Comparison of ENCODE assay signal across 1 cellular context in the genomic region with DNA sequence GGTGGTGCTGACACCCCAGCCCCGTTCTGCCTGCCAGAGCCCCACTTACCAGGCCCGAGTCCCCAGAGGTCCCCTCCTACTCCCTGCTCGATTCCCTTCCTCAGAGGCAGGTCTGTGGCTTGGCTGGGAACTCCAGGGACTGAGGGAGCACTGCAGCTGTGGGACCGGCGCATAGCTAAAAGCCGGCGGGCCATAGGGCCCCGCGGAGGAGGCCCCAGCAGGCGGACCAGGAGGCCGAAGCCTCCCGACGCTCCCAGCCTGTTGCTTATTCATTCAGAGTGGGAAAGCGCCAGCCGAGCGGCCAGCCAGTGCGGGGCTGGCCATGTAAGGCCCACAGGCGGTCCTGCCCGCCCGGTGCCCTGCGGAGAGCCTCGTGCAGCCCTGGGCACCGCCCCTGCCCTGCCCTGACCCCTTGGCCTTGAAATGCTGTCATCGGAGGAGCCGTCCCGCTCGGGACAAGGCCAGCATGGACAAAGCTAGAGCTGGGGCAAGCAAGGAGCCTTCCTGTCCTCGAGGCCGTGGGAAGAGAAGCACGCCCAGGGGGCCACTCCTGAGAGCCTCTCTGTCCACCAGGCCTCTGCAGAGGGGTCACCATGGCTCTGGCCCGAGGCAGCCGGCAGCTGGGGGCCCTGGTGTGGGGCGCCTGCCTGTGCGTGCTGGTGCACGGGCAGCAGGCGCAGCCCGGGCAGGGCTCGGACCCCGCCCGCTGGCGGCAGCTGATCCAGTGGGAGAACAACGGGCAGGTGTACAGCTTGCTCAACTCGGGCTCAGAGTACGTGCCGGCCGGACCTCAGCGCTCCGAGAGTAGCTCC.
TF ChIP-seq lines count a peak whose summit lies in the region.

TSS of gene LOXL1 (plus strand) at position 272 of the 812 bp plus-strand sequence. CDS start at position 594, 322 bp downstream.

TF ChIP-seq in A549, 52 proteins besides CTCF, POLR2A, EP300 and RAD21 (continued from another document):
- TF ChIP-seq PHF8 (IDR thresholded peaks at IDR 0.05; ENCODE audit: borderline replicate concordance, low read depth), result no peak
- TF ChIP-seq KDM1A (IDR thresholded peaks at IDR 0.05; ENCODE audit: low read depth), result no peak
- no peak for TF ChIP-seq MAFK (IDR thresholded peaks at IDR 0.05; ENCODE audit: partially characterized antibody)
- no peak for TF ChIP-seq ESRRA (IDR thresholded peaks at IDR 0.05; ENCODE audit: borderline replicate concordance, low read length)
- TF ChIP-seq RNF2 (IDR thresholded peaks at IDR 0.05; ENCODE audit: borderline replicate concordance, low read depth), result no peak
- no peak for TF ChIP-seq CHD4 (IDR thresholded peaks at IDR 0.05; ENCODE audit: borderline replicate concordance)
- TF ChIP-seq CHD2 (IDR thresholded peaks at IDR 0.05; ENCODE audit: low read length, partially characterized antibody), result no peak
- TF ChIP-seq, protein P1, sequence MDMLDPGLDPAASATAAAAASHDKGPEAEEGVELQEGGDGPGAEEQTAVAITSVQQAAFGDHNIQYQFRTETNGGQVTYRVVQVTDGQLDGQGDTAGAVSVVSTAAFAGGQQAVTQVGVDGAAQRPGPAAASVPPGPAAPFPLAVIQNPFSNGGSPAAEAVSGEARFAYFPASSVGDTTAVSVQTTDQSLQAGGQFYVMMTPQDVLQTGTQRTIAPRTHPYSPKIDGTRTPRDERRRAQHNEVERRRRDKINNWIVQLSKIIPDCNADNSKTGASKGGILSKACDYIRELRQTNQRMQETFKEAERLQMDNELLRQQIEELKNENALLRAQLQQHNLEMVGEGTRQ (IDR thresholded peaks at IDR 0.05), result no peak
- TF ChIP-seq, protein P2, sequence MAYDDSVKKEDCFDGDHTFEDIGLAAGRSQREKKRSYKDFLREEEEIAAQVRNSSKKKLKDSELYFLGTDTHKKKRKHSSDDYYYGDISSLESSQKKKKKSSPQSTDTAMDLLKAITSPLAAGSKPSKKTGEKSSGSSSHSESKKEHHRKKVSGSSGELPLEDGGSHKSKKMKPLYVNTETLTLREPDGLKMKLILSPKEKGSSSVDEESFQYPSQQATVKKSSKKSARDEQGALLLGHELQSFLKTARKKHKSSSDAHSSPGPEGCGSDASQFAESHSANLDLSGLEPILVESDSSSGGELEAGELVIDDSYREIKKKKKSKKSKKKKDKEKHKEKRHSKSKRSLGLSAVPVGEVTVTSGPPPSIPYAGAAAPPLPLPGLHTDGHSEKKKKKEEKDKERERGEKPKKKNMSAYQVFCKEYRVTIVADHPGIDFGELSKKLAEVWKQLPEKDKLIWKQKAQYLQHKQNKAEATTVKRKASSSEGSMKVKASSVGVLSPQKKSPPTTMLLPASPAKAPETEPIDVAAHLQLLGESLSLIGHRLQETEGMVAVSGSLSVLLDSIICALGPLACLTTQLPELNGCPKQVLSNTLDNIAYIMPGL (CRISPR knock-in tag; IDR thresholded peaks at IDR 0.05; ENCODE audit: borderline replicate concordance), result no peak
- no peak for TF ChIP-seq RCOR1 (IDR thresholded peaks at IDR 0.05; ENCODE audit: low read depth, low read length)
- no peak for TF ChIP-seq ZFP36 (IDR thresholded peaks at IDR 0.05; ENCODE audit: borderline replicate concordance, partially characterized antibody)
- TF ChIP-seq HOXA7 (CRISPR knock-in tag; IDR thresholded peaks at IDR 0.05), result no peak
- no peak for TF ChIP-seq HOXB5 (CRISPR knock-in tag; IDR thresholded peaks at IDR 0.05)
